8 cellular contexts compared by ENCODE assay signal in the genomic region with DNA sequence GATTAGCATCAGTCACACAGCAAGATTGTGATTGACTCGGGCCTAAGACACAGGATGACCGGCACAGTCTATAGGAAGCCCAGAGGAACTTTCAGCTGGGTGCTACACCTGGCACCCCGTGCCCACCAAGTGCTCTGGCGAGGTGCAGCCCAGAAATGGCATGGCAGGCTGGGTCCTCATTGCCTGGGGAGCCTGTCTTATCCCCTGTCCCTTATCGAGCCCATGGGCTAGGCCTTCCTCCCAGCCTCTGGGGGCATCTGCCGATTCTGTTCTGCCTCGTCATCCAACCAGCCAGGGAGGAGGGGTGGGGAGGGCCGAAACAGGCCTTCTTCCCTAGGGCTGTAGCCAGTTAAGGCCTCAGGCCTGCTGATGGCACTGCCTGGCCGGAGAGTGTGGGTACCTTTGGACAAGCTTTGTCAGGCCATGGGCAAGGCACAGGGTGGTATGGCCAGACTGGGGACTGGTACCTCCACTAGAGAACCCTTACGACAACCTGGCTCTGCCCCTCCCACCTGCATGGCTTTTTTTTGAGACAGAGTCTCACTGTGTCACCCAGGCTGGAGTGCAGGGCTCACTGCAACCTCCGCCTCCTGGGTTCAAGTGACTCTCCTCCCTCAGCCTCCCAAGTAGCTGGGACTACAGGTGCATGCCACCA. TPM values are rescaled to one million over a fixed set of nuclear protein-coding genes. Genes with fewer than 3 reads are reported as not detected.
A peak's percentile ranks its signal among the peaks of the same experiment; 100 is the strongest.
DNase-seq lines count a peak whose midpoint lies in the region; ATAC-seq and TF ChIP-seq lines count a peak whose summit lies in the region.

No MANE protein-coding gene starts in this region.

- ATAC-seq in lower lobe of right lung = no peak
- no peak for ATAC-seq in HG02884 (IDR thresholded peaks at IDR 0.05; ENCODE audit: unreplicated experiment)
- ATAC-seq in GM18909 (IDR thresholded peaks at IDR 0.05; ENCODE audit: poor library complexity, unreplicated experiment) = no peak

- peak overlapping the region; percentile 80 for H3K4me3 ChIP-seq in lower lobe of right lung
- no peak overlapping the region for H3K4me3 ChIP-seq in brain microvascular endothelial cell (ENCODE audit: low read depth, low read length)

- H3K36me3 ChIP-seq in lower lobe of right lung (peaks cover 22% of the 10 kb centered on the region), brain microvascular endothelial cell (replicated peaks) (peaks cover 12% of the 10 kb centered on the region)

- TF ChIP-seq CTCF in lower lobe of right lung (IDR thresholded peaks at IDR 0.05) (no peak), brain microvascular endothelial cell (IDR thresholded peaks at IDR 0.05; ENCODE audit: low read depth, low read length, missing control alignments) (no peak)

- H3K4me1 ChIP-seq in lower lobe of right lung = peaks cover 65% of the 10 kb centered on the region

- H3K27me3 ChIP-seq in lower lobe of right lung (ENCODE audit: low read depth) = no peaks in the 10 kb centered on the region
- H3K27me3 ChIP-seq in brain microvascular endothelial cell (replicated peaks) = no peaks in the 10 kb centered on the region

- intact Hi-C loops in lower lobe of right lung (cut with DNase I) = no loop called here

- DNase-seq in stimulated activated CD4-positive, alpha-beta T cell treated with anti-CD3 and anti-CD28 coated beads, Interleukin-2, amount 100 ng/mL, for 24 hours = peak; percentile 44 to 51
- no peak for DNase-seq in stimulated activated CD4-positive, alpha-beta T cell treated with anti-CD3 and anti-CD28 coated beads, Interleukin-12 subunit alpha, Interleukin-12 subunit beta, amount 100 ng/mL, for 4 hours
- DNase-seq in activated T-cell treated with anti-CD3 and anti-CD28 coated beads, Interleukin-2, amount 50 U/mL, for 48 hours = peak; percentile 77 to 80
- peak; percentile 59 for DNase-seq in lower lobe of right lung
- DNase-seq in brain microvascular endothelial cell = no peak
- no peak for DNase-seq in DMS 273 treated with DMSO at 0.1 percent for 48 hours (lab: John Stamatoyannopoulos, UW)

- no peaks in the 10 kb centered on the region for H3K9me3 ChIP-seq in lower lobe of right lung

- in situ Hi-C loops in brain microvascular endothelial cell (cut with HindIII; ENCODE audit: low pct_ligation_motif_present, low sequenced_read_pairs) = loop anchor here (25.0 kb wide), 1 partner anchor 116 kb away; the partner anchor contains the start of genes MXD3, PRELID1 and RAB24

- peak overlapping the region; percentile 90 for H3K27ac ChIP-seq in lower lobe of right lung
- no peak overlapping the region for H3K27ac ChIP-seq in brain microvascular endothelial cell

RNA-seq across cellular contexts. Expression of gene GRK6, which starts 1.6 kb away (rescaled TPM):
- total RNA-seq in lower lobe of right lung = 59.4 TPM

RNA-seq across cellular contexts. Expression of gene PRR7, which starts 18.6 kb away (rescaled TPM):
- 1.7 TPM for total RNA-seq in lower lobe of right lung

RNA-seq across cellular contexts. Expression of gene F12, which starts 18.7 kb away (rescaled TPM):
- total RNA-seq in lower lobe of right lung = 0.80 TPM

RNA-seq across cellular contexts. Expression of gene PFN3, which starts 27.6 kb away (rescaled TPM):
- not detected for total RNA-seq in lower lobe of right lung

RNA-seq across cellular contexts. Expression of gene SLC34A1, which starts 43.8 kb away (rescaled TPM):
- total RNA-seq in lower lobe of right lung = not detected

Comparison
In these comparisons a context has a peak if more than half of its experiments do, and no peak if none do; other contexts are left out.
1. DNase-seq: peak in stimulated activated CD4-positive, alpha-beta T cell treated with anti-CD3 and anti-CD28 coated beads, Interleukin-2, amount 100 ng/mL, for 24 hours (2 of 2), activated T-cell treated with anti-CD3 and anti-CD28 coated beads, Interleukin-2, amount 50 U/mL, for 48 hours (2 of 2) and lower lobe of right lung (single experiment); none in stimulated activated CD4-positive, alpha-beta T cell treated with anti-CD3 and anti-CD28 coated beads, Interleukin-12 subunit alpha, Interleukin-12 subunit beta, amount 100 ng/mL, for 4 hours (single experiment), brain microvascular endothelial cell (single experiment) and DMS 273 treated with DMSO at 0.1 percent for 48 hours (single experiment).